ENCODE assay signal across 1 cellular context in genomic region chr5:138574744-138575193, GRCh38.
TF ChIP-seq lines count a peak whose summit lies in the region.

No MANE protein-coding gene starts in this region.

TF ChIP-seq in GM12878, 131 proteins besides CTCF, POLR2A, EP300 and RAD21:
- TF ChIP-seq ZNF622 (IDR thresholded peaks at IDR 0.05) = no peak
- TF ChIP-seq NFIC (IDR thresholded peaks at IDR 0.05; ENCODE audit: low read depth, low read length) = 0 out of 2 replicates have a peak, but pooled peaks have one; percentile 40
- no peak for TF ChIP-seq TBL1XR1 (IDR thresholded peaks at IDR 0.05; ENCODE audit: low read depth, low read length)
- TF ChIP-seq MXI1 (IDR thresholded peaks at IDR 0.05; ENCODE audit: low read depth, low read length) = no peak
- no peak for TF ChIP-seq RBBP5 (conservative IDR thresholded peaks at IDR 0.05)
- no peak for TF ChIP-seq RAD51 (IDR thresholded peaks at IDR 0.05)
- peak; percentile 43 for TF ChIP-seq NR2C1 (IDR thresholded peaks at IDR 0.05)
- TF ChIP-seq BMI1 (IDR thresholded peaks at IDR 0.05; ENCODE audit: borderline replicate concordance) = no peak
- no peak for TF ChIP-seq IKZF2 (IDR thresholded peaks at IDR 0.05)
- no peak for TF ChIP-seq FOXM1 (IDR thresholded peaks at IDR 0.05; ENCODE audit: low read depth, low read length)
- TF ChIP-seq KLF5 (IDR thresholded peaks at IDR 0.05; ENCODE audit: partially characterized antibody) = no peak
- no peak for TF ChIP-seq YY1 (IDR thresholded peaks at IDR 0.05; ENCODE audit: low read depth, low read length)
- no peak for TF ChIP-seq BHLHE40 (IDR thresholded peaks at IDR 0.05; ENCODE audit: borderline replicate concordance in 1 of 2, low read depth in 2 of 2, low read length in 1 of 2)
- no peak for TF ChIP-seq CBFB (IDR thresholded peaks at IDR 0.05; ENCODE audit: low read depth)
- no peak for TF ChIP-seq CEBPB (IDR thresholded peaks at IDR 0.05; ENCODE audit: borderline replicate concordance in 1 of 2, low read depth in 2 of 2, low read length in 2 of 2)
- no peak for TF ChIP-seq YBX1 (IDR thresholded peaks at IDR 0.05)
- TF ChIP-seq HDAC2 (IDR thresholded peaks at IDR 0.05) = no peak
